Comparison of ENCODE assay signal across 1 cellular context in the genomic region with DNA sequence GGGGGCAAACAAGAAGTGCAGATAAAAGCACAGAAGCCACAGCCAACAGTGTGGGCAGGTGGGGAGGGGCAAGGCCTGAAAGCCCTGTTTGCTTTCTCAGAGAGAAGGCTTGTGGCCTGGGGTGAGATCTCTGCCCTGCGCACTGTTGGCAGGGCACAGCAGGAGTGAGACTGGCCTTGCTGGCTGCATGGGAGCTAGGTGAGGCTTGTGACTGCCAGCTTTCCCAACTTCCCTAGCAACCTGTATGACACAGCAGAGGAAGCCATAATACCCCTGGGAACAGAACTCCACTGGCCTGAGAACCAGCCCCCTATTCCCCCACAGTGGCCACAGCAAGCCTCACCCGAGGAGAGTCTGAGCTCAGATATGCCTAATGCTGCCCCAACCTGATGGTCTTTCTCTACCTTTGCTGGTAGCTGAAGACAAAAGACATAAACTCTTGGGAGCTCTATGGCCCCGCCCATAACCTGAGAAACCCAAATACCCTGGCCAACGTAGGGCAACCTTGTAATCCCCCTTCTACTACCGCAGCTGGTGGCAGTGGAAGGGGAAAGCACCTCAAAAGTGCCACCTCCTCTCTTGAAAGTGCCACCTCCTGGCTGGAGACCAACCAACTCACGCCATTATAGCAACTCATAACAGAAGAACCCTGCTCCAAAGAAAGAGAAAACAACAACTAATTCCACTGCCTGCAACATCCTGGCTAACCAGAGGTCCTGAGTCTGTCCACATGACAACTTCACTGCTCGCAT.
TF ChIP-seq lines count a peak whose summit lies in the region.

No MANE protein-coding gene starts in this region.

TF ChIP-seq in GM12878, 131 proteins besides CTCF, POLR2A, EP300 and RAD21:
- TF ChIP-seq ZNF622 (IDR thresholded peaks at IDR 0.05) (no peak), BMI1 (IDR thresholded peaks at IDR 0.05; ENCODE audit: borderline replicate concordance) (no peak), SIX5 (IDR thresholded peaks at IDR 0.05; ENCODE audit: low read depth, low read length, severe bottlenecking) (no peak), MEF2B (IDR thresholded peaks at IDR 0.05; ENCODE audit: partially characterized antibody, poor library complexity, severe bottlenecking) (peak; percentile 87), IKZF2 (IDR thresholded peaks at IDR 0.05) (peak in 1 of 2 experiments; percentile 29; a peak in 1 of 4 replicates), IKZF1 (conservative IDR thresholded peaks at IDR 0.05) (0 out of 2 replicates have a peak, but pooled peaks have one; percentile 31), ATF7 (IDR thresholded peaks at IDR 0.05; ENCODE audit: low read depth) (0 out of 2 replicates have a peak, but pooled peaks have one; percentile 32), SRF (IDR thresholded peaks at IDR 0.05; ENCODE audit: low read depth in 2 of 2, low read length in 2 of 2) (no peak)
- TF ChIP-seq, protein P1, sequence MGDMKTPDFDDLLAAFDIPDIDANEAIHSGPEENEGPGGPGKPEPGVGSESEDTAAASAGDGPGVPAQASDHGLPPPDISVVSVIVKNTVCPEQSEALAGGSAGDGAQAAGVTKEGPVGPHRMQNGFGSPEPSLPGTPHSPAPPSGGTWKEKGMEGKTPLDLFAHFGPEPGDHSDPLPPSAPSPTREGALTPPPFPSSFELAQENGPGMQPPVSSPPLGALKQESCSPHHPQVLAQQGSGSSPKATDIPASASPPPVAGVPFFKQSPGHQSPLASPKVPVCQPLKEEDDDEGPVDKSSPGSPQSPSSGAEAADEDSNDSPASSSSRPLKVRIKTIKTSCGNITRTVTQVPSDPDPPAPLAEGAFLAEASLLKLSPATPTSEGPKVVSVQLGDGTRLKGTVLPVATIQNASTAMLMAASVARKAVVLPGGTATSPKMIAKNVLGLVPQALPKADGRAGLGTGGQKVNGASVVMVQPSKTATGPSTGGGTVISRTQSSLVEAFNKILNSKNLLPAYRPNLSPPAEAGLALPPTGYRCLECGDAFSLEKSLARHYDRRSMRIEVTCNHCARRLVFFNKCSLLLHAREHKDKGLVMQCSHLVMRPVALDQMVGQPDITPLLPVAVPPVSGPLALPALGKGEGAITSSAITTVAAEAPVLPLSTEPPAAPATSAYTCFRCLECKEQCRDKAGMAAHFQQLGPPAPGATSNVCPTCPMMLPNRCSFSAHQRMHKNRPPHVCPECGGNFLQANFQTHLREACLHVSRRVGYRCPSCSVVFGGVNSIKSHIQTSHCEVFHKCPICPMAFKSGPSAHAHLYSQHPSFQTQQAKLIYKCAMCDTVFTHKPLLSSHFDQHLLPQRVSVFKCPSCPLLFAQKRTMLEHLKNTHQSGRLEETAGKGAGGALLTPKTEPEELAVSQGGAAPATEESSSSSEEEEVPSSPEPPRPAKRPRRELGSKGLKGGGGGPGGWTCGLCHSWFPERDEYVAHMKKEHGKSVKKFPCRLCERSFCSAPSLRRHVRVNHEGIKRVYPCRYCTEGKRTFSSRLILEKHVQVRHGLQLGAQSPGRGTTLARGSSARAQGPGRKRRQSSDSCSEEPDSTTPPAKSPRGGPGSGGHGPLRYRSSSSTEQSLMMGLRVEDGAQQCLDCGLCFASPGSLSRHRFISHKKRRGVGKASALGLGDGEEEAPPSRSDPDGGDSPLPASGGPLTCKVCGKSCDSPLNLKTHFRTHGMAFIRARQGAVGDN (IDR thresholded peaks at IDR 0.05): 0 out of 2 replicates have a peak, but pooled peaks have one; percentile 19
TF ChIP-seq in GM12878: peak in this region for 5.
